In genomic region chr5:120164037-120164436, GRCh38 we compare ENCODE assay signal across 8 cellular contexts.
"Had no signal": no experiment of that assay in that cellular context is flagged by ENCODE, and none has a peak within 500 bp of the region (broad histone marks: within the 10 kb centered on the region; RNA-seq: fewer than 3 reads in every experiment).

No MANE protein-coding gene starts in this region.

- H3K27ac ChIP-seq: HL-60 had no signal

- ATAC-seq: GM23338, HepG2 had no signal

- H3K27me3 Mint-ChIP-seq: IgD-negative memory B cell had no signal

- H3K4me3 Mint-ChIP-seq: GM23338, H9, IgD-negative memory B cell had no signal

- H3K4me2 ChIP-seq: GM23338 had no signal

- DNase-seq: H9, HCEC 1CT had no signal

- H3K36me3 Mint-ChIP-seq: IgD-negative memory B cell had no signal

- FAIRE-seq: H1, H54, HepG2 had no signal

- H3K9me3 Mint-ChIP-seq: GM23338, H9 had no signal

- H2AFZ ChIP-seq: GM23338 had no signal

- H3K4me1 Mint-ChIP-seq: GM23338, H9, IgD-negative memory B cell had no signal

- H3K4me3 ChIP-seq: GM23338 had no signal

- H3K27ac Mint-ChIP-seq: GM23338, H9, IgD-negative memory B cell had no signal
